In genomic region chr17:67439269-67439668, GRCh38 we compare ENCODE assay signal across 21 cellular contexts.
DNase-seq lines count a peak whose midpoint lies in the region; ATAC-seq and TF ChIP-seq lines count a peak whose summit lies in the region.
"Had no signal": no experiment of that assay in that cellular context is flagged by ENCODE, and none has a peak within 500 bp of the region (broad histone marks: within the 10 kb centered on the region; RNA-seq: fewer than 3 reads in every experiment).

No MANE protein-coding gene starts in this region.

- CTCF ChIA-PET in CD8-positive, alpha-beta T cell (lab: Charles Lee): interaction anchor here (0.6 to 4.4 kb wide), 5 partner anchors 29 to 49 kb away, joined by 3 to 59 read pairs (median 10); no protein-coding TSS in a partner anchor

- DNase-seq in CD8-positive, alpha-beta T cell: peak in 1 of 7 experiments; percentile 15
- DNase-seq in RWPE2 (ENCODE audit: low spot score) (no peak), AG08396 (ENCODE audit: low spot score) (no peak)
- DNase-seq in effector memory CD8-positive, alpha-beta T cell: no peak
- DNase-seq: activated CD4-positive, CD25-positive, alpha-beta regulatory T cell; adrenal gland; COR-L47; GM23248; kidney glomerular epithelial cell; NCI-H1092; NCI-H2029 treated with DMSO at 0.1 percent for 48 hours; occipital lobe; stimulated activated CD4-positive, alpha-beta T cell treated with anti-CD3 and anti-CD28 coated beads, Interleukin-4, amount 100 ng/mL, for 24 hours; stimulated activated naive CD8-positive, alpha-beta T cell treated with anti-CD3 and anti-CD28 coated beads, Interleukin-15, Interleukin-2, amounts not matched to agents 100 U/mL and 50 U/mL, for 24 hours; thyroid gland had no signal

- peaks cover 6% of the 10 kb centered on the region for H3K36me3 Mint-ChIP-seq in CD8-positive, alpha-beta T cell
- peaks cover 35% of the 10 kb centered on the region for H3K36me3 Mint-ChIP-seq in effector memory CD8-positive, alpha-beta T cell (ENCODE audit: insufficient read depth)

- ATAC-seq in CD8-positive, alpha-beta T cell: no peak
- ATAC-seq in RWPE2 (ENCODE audit: low read depth) (no peak), HG03469 (IDR thresholded peaks at IDR 0.05; ENCODE audit: unreplicated experiment) (no peak), GM21786 (IDR thresholded peaks at IDR 0.05; ENCODE audit: unreplicated experiment) (no peak), GM21390 (IDR thresholded peaks at IDR 0.05; ENCODE audit: unreplicated experiment) (no peak)
- no peak for ATAC-seq in effector memory CD8-positive, alpha-beta T cell (replicated peaks)
- ATAC-seq: HepG2; stimulated activated naive CD8-positive, alpha-beta T cell treated with anti-CD3 and anti-CD28 coated beads, Interleukin-15, Interleukin-2, amounts not matched to agents 100 U/mL and 50 U/mL, for 24 hours had no signal

- H3K27ac ChIP-seq in BLaER1 treated with 17β-estradiol and CSF1 and Interleukin-3, amounts not matched to agents 10 nM and 100 nM: 0 out of 22 replicates have a peak overlapping the region, but pooled peaks of 1 of the 11 experiments have one; percentile 74
- no peak overlapping the region for H3K27ac ChIP-seq in CD8-positive, alpha-beta T cell (ENCODE audit: low read depth, low read length)
- H3K27ac ChIP-seq in RWPE2 (ENCODE audit: poor library complexity, severe bottlenecking): peak overlapping the region; percentile 61
- H3K27ac ChIP-seq: adrenal gland, coronary artery, thyroid gland had no signal

- POLR2A ChIA-PET in CD8-positive, alpha-beta T cell (lab: Charles Lee): interaction anchor here (1.0 to 2.3 kb wide), 2 partner anchors 13 to 16 kb away, joined by 3 to 6 read pairs; no protein-coding TSS in a partner anchor

- intact Hi-C loops in CD8-positive, alpha-beta T cell (cut with DNase I, micrococcal nuclease): loop anchor here in 1 of 2 experiments (5.0 kb wide), 1 partner anchor 37 kb away; no protein-coding TSS in a partner anchor

- no peak overlapping the region for H3K4me3 ChIP-seq in BLaER1 treated with 17β-estradiol and CSF1 and Interleukin-3, amounts not matched to agents 10 nM and 100 nM
- no peak overlapping the region for H3K4me3 ChIP-seq in CD8-positive, alpha-beta T cell (ENCODE audit: low read depth, low read length)
- no peak overlapping the region for H3K4me3 ChIP-seq in RWPE2 (ENCODE audit: severe bottlenecking)
- H3K4me3 ChIP-seq: adrenal gland, coronary artery, GM23248, thyroid gland had no signal

- H3K4me3 Mint-ChIP-seq in CD8-positive, alpha-beta T cell: no peak overlapping the region
- H3K4me3 Mint-ChIP-seq in effector memory CD8-positive, alpha-beta T cell: peak overlapping the region in 1 of 2 donors; percentile 63

- peaks cover 87% of the 10 kb centered on the region for H3K4me1 Mint-ChIP-seq in CD8-positive, alpha-beta T cell (ENCODE audit: low read depth)
- H3K4me1 Mint-ChIP-seq in effector memory CD8-positive, alpha-beta T cell (ENCODE audit: low read depth in 2 of 2): peaks cover 56 to 73% of the 10 kb centered on the region in 2 donors

- no peaks in the 10 kb centered on the region for H3K9me3 ChIP-seq in BLaER1 treated with 17β-estradiol and CSF1 and Interleukin-3, amounts not matched to agents 10 nM and 100 nM (replicated peaks in 1 of 11)
- H3K9me3 ChIP-seq in CD8-positive, alpha-beta T cell (ENCODE audit: low read length): no peaks in the 10 kb centered on the region
- H3K9me3 ChIP-seq in RWPE2 (ENCODE audit: severe bottlenecking): no peaks in the 10 kb centered on the region
- H3K9me3 ChIP-seq: adrenal gland, thyroid gland had no signal

- peak overlapping the region; percentile 95 for H3K27ac Mint-ChIP-seq in CD8-positive, alpha-beta T cell
- H3K27ac Mint-ChIP-seq in effector memory CD8-positive, alpha-beta T cell: peak overlapping the region; percentile 97 to 99

- no peaks in the 10 kb centered on the region for H3K27me3 Mint-ChIP-seq in CD8-positive, alpha-beta T cell (ENCODE audit: low read depth)
- H3K27me3 Mint-ChIP-seq in effector memory CD8-positive, alpha-beta T cell: no peaks in the 10 kb centered on the region

- no peaks in the 10 kb centered on the region for H3K27me3 ChIP-seq in BLaER1 treated with 17β-estradiol and CSF1 and Interleukin-3, amounts not matched to agents 10 nM and 100 nM
- H3K27me3 ChIP-seq in CD8-positive, alpha-beta T cell (ENCODE audit: insufficient read depth, low read length): no peaks in the 10 kb centered on the region
- H3K27me3 ChIP-seq in RWPE2 (ENCODE audit: insufficient read depth, poor library complexity, severe bottlenecking): no peaks in the 10 kb centered on the region
- H3K27me3 ChIP-seq: adrenal gland, thyroid gland had no signal

- H3K36me3 ChIP-seq in BLaER1 treated with 17β-estradiol and CSF1 and Interleukin-3, amounts not matched to agents 10 nM and 100 nM: no peaks in the 10 kb centered on the region
- no peaks in the 10 kb centered on the region for H3K36me3 ChIP-seq in CD8-positive, alpha-beta T cell (ENCODE audit: insufficient read depth, low read length)
- 0 out of 2 replicates have a peak, but pooled peaks cover 6% of the 10 kb centered on the region for H3K36me3 ChIP-seq in RWPE2 (ENCODE audit: low read depth)
- H3K36me3 ChIP-seq: adrenal gland, thyroid gland had no signal

- 0 out of 22 replicates have a peak overlapping the region, but pooled peaks of 1 of the 11 experiments have one; percentile 15 for H3K9ac ChIP-seq in BLaER1 treated with 17β-estradiol and CSF1 and Interleukin-3, amounts not matched to agents 10 nM and 100 nM
- H3K9ac ChIP-seq: GM23248 had no signal

- H3K4me1 ChIP-seq in BLaER1 treated with 17β-estradiol and CSF1 and Interleukin-3, amounts not matched to agents 10 nM and 100 nM: peaks cover 69 to 93% (median 85%) of the 10 kb centered on the region in 10 experiments
- peaks cover 89% of the 10 kb centered on the region for H3K4me1 ChIP-seq in CD8-positive, alpha-beta T cell (ENCODE audit: insufficient read depth, low read length)
- H3K4me1 ChIP-seq in RWPE2 (ENCODE audit: insufficient read depth, poor library complexity, severe bottlenecking): peaks cover 29% of the 10 kb centered on the region

- no peaks in the 10 kb centered on the region for H4K20me1 ChIP-seq in BLaER1 treated with 17β-estradiol and CSF1 and Interleukin-3, amounts not matched to agents 10 nM and 100 nM

- TF ChIP-seq CTCF in CD8-positive, alpha-beta T cell (IDR thresholded peaks at IDR 0.05): no peak
- no peak for TF ChIP-seq CTCF in RWPE2 (IDR thresholded peaks at IDR 0.05; ENCODE audit: poor library complexity, severe bottlenecking)

- H3K4me2 ChIP-seq in BLaER1 treated with 17β-estradiol and CSF1 and Interleukin-3, amounts not matched to agents 10 nM and 100 nM: peak overlapping the region in 6 of 11 experiments; percentile 2 to 90 (median 56); a peak in 5 of 22 replicates

- H3K9me3 Mint-ChIP-seq in CD8-positive, alpha-beta T cell: no peaks in the 10 kb centered on the region
- no peaks in the 10 kb centered on the region for H3K9me3 Mint-ChIP-seq in effector memory CD8-positive, alpha-beta T cell
